Comparison of ENCODE assay signal across 26 cellular contexts in genomic region chr9:21408817-21409216, GRCh38. TPM values are rescaled to one million over a fixed set of nuclear protein-coding genes. Genes with fewer than 3 reads are reported as not detected.
"Had no signal": no experiment of that assay in that cellular context is flagged by ENCODE, and none has a peak within 500 bp of the region (broad histone marks: within the 10 kb centered on the region; RNA-seq: fewer than 3 reads in every experiment).

Gene IFNA8 (plus strand): TSS chr9:21409117. CDS start chr9:21409177, 60 bp downstream.

- DNase-seq: activated B cell treated with CpG ODN at 0.5 μM for 24 hours; activated CD4-positive, alpha-beta memory T cell treated with anti-CD3 and anti-CD28 coated beads for 36 hours; activated CD4-positive, alpha-beta T cell treated with anti-CD3 and anti-CD28 coated beads for 4 hours; activated CD4-positive, alpha-beta T cell treated with anti-CD3 and anti-CD28 coated beads, Interleukin-2, amount 10 ng/mL, durations not matched to agents 24 days and 14 days; activated CD4-positive, alpha-beta T cell treated with anti-CD3 and anti-CD28 coated beads, Interleukin-2, amount 50 U/mL, for 1 hour; activated CD4-positive, alpha-beta T cell treated with anti-CD3 and anti-CD28 coated beads, Interleukin-2, amount 50 U/mL, for 4 hours; activated CD4-positive, CD25-positive, alpha-beta regulatory T cell treated with anti-CD3 and anti-CD28 coated beads, Interleukin-2, amount 50 U/mL, for 72 hours; activated CD8-positive, alpha-beta memory T cell treated with anti-CD3 and anti-CD28 coated beads, Interleukin-2, amount 50 U/mL, for 4 hours; activated CD8-positive, alpha-beta T cell treated with anti-CD3 and anti-CD28 coated beads for 36 hours; activated effector memory CD4-positive, alpha-beta T cell treated with Interleukin-2 at 50 U/mL for 16 hours; activated gamma-delta T cell; activated naive CD4-positive, alpha-beta T cell treated with anti-CD3 and anti-CD28 coated beads, Interleukin-2, amount 10 ng/mL, durations not matched to agents 7 days and 5 days; activated naive CD4-positive, alpha-beta T cell treated with Interleukin-2 at 50 U/mL for 16 hours; activated naive CD8-positive, alpha-beta T cell treated with anti-CD3 and anti-CD28 coated beads, Interleukin-2, amount 10 ng/mL, durations not matched to agents 7 days and 5 days; activated naive CD8-positive, alpha-beta T cell treated with anti-CD3 and anti-CD28 coated beads, Interleukin-2, amount 50 U/mL, for 24 hours; activated T-cell treated with anti-CD3 and anti-CD28 coated beads for 4 hours; activated T-cell treated with anti-CD3 and anti-CD28 coated beads, Interleukin-2, amount 50 U/mL, for 1 hour; activated T-cell treated with anti-CD3 and anti-CD28 coated beads, Interleukin-2, amount 50 U/mL, for 4 hours; amygdala; anterior cingulate cortex; caudate nucleus; cerebellar nuclear complex; T-helper 2 cell; T-helper 9 cell had no signal

- ATAC-seq: activated CD8-positive, alpha-beta T cell treated with anti-CD3 and anti-CD28 coated beads for 36 hours; activated naive CD8-positive, alpha-beta T cell treated with anti-CD3 and anti-CD28 coated beads, Interleukin-2, amount 50 U/mL, for 24 hours; activated T-cell treated with anti-CD3 and anti-CD28 coated beads, Interleukin-2, amount 50 U/mL, for 4 hours had no signal

RNA-seq across cellular contexts. Expression of gene IFNA8, which starts in this region (rescaled TPM):
- polyA plus RNA-seq: adipose tissue, cardiac muscle cell had no signal
